16 cellular contexts compared by ENCODE assay signal in genomic region chr14:77145975-77146740, GRCh38. TPM values are rescaled to one million over a fixed set of nuclear protein-coding genes. Genes with fewer than 3 reads are reported as not detected.
"Had no signal": no experiment of that assay in that cellular context is flagged by ENCODE, and none has a peak within 500 bp of the region (broad histone marks: within the 10 kb centered on the region; RNA-seq: fewer than 3 reads in every experiment).

No MANE protein-coding gene starts in this region.

- H3K27ac Mint-ChIP-seq: activated CD4-positive, alpha-beta T cell treated with anti-CD3 and anti-CD28 coated beads for 36 hours; activated CD8-positive, alpha-beta T cell treated with anti-CD3 and anti-CD28 coated beads for 36 hours; activated naive CD4-positive, alpha-beta T cell treated with anti-CD3 and anti-CD28 coated beads, Interleukin-2, amount 50 U/mL, for 24 hours; activated T-helper 17 cell treated with anti-CD3 and anti-CD28 coated beads, Interleukin-2, amount 50 U/mL, for 72 hours; T-cell had no signal

- H3K4me3 Mint-ChIP-seq: activated CD4-positive, alpha-beta T cell treated with anti-CD3 and anti-CD28 coated beads for 36 hours; activated CD8-positive, alpha-beta T cell treated with anti-CD3 and anti-CD28 coated beads for 36 hours; activated naive CD4-positive, alpha-beta T cell treated with anti-CD3 and anti-CD28 coated beads, Interleukin-2, amount 50 U/mL, for 24 hours; activated T-helper 17 cell treated with anti-CD3 and anti-CD28 coated beads, Interleukin-2, amount 50 U/mL, for 72 hours; T-cell had no signal

- H3K9me3 Mint-ChIP-seq: activated CD8-positive, alpha-beta T cell treated with anti-CD3 and anti-CD28 coated beads for 36 hours; activated naive CD4-positive, alpha-beta T cell treated with anti-CD3 and anti-CD28 coated beads, Interleukin-2, amount 50 U/mL, for 24 hours; activated T-helper 17 cell treated with anti-CD3 and anti-CD28 coated beads, Interleukin-2, amount 50 U/mL, for 72 hours; T-cell had no signal

- H3K4me3 ChIP-seq: left ventricle myocardium inferior had no signal

- ATAC-seq: activated CD4-positive, alpha-beta T cell treated with anti-CD3 and anti-CD28 coated beads for 36 hours; activated CD8-positive, alpha-beta T cell treated with anti-CD3 and anti-CD28 coated beads for 36 hours; activated T-helper 17 cell treated with anti-CD3 and anti-CD28 coated beads, Interleukin-2, amount 50 U/mL, for 72 hours; esophagus mucosa; T-cell had no signal

- H3K27ac ChIP-seq: brain microvascular endothelial cell, left ventricle myocardium inferior, parathyroid adenoma, VCaP had no signal

- H3K9me3 ChIP-seq: left ventricle myocardium inferior had no signal

- H3K36me3 Mint-ChIP-seq: activated naive CD4-positive, alpha-beta T cell treated with anti-CD3 and anti-CD28 coated beads, Interleukin-2, amount 50 U/mL, for 24 hours; T-cell had no signal

- H3K36me3 ChIP-seq: brain microvascular endothelial cell, left ventricle myocardium inferior had no signal

- DNase-seq: activated CD4-positive, alpha-beta T cell treated with anti-CD3 and anti-CD28 coated beads for 36 hours; activated CD8-positive, alpha-beta T cell treated with anti-CD3 and anti-CD28 coated beads for 36 hours; brain microvascular endothelial cell; left ventricle myocardium inferior; mesenchymal stem cell; stimulated activated CD4-positive, alpha-beta T cell treated with anti-CD3 and anti-CD28 coated beads, Interleukin-4, amount 100 ng/mL, for 4 hours; T1000 had no signal

- H3K4me1 Mint-ChIP-seq: activated naive CD4-positive, alpha-beta T cell treated with anti-CD3 and anti-CD28 coated beads, Interleukin-2, amount 50 U/mL, for 24 hours; activated T-helper 17 cell treated with anti-CD3 and anti-CD28 coated beads, Interleukin-2, amount 50 U/mL, for 72 hours had no signal

RNA-seq across cellular contexts. Expression of gene ZDHHC22, which starts 4.6 kb away (rescaled TPM):
- total RNA-seq: activated CD4-positive, alpha-beta T cell treated with anti-CD3 and anti-CD28 coated beads for 36 hours; activated CD8-positive, alpha-beta T cell treated with anti-CD3 and anti-CD28 coated beads for 36 hours; activated T-helper 17 cell treated with anti-CD3 and anti-CD28 coated beads, Interleukin-2, amount 50 U/mL, for 72 hours; dermis microvascular lymphatic vessel endothelial cell; esophagus mucosa; glomerular endothelial cell; left ventricle myocardium inferior; renal cortical epithelial cell had no signal
